8 cellular contexts compared by ENCODE assay signal in genomic region chr1:113389953-113390834, GRCh38. TPM values are rescaled to one million over a fixed set of nuclear protein-coding genes. Genes with fewer than 3 reads are reported as not detected.
A peak's percentile ranks its signal among the peaks of the same experiment; 100 is the strongest.
DNase-seq lines count a peak whose midpoint lies in the region; ATAC-seq, FAIRE-seq and TF ChIP-seq lines count a peak whose summit lies in the region.

Gene MAGI3, plus strand, starts transcription at chr1:113390515. Its CDS starts 519 bp downstream, at chr1:113391034.

- H3K36me3 Mint-ChIP-seq in activated CD4-positive, alpha-beta T cell treated with anti-CD3 and anti-CD28 coated beads, Interleukin-2, amount 10 ng/mL, durations not matched to agents 24 days and 14 days (ENCODE audit: low read depth), result no peaks in the 10 kb centered on the region

- H3K27ac Mint-ChIP-seq in activated CD4-positive, alpha-beta T cell treated with anti-CD3 and anti-CD28 coated beads, Interleukin-2, amount 10 ng/mL, durations not matched to agents 24 days and 14 days, result peak within 1 kb of the TSS; percentile 74

- FAIRE-seq in GM19239 (lab: Jason Lieb, UNC), result peak; percentile 90

- no peak for TF ChIP-seq CTCF in coronary artery (IDR thresholded peaks at IDR 0.05)

- peaks cover 28% of the 10 kb centered on the region for H3K4me1 Mint-ChIP-seq in activated CD4-positive, alpha-beta T cell treated with anti-CD3 and anti-CD28 coated beads, Interleukin-2, amount 10 ng/mL, durations not matched to agents 24 days and 14 days

- peak; percentile 80 to 81 for DNase-seq in AML-193 (lab: John Stamatoyannopoulos, UW)
- DNase-seq in GM19239 (ENCODE audit: insufficient read length, low spot score), result peak; percentile 88
- DNase-seq in NCI-H524 (lab: John Stamatoyannopoulos, UW), result peak; percentile 96 to 97
- peak; percentile 99 for DNase-seq in activated CD4-positive, alpha-beta T cell treated with anti-CD3 and anti-CD28 coated beads, Interleukin-2, amount 10 ng/mL, durations not matched to agents 24 days and 14 days
- DNase-seq in coronary artery (ENCODE audit: low spot score), result peak; percentile 98
- DNase-seq in left colon, result peak; percentile 97
- DNase-seq in stimulated activated CD4-positive, alpha-beta T cell treated with anti-CD3 and anti-CD28 coated beads, Interleukin-1b, Interleukin-23, amount 100 ng/mL, for 4 hours (ENCODE audit: low read depth in 2 of 2), result peak; percentile 87 to 95

- ATAC-seq in HG03442 (IDR thresholded peaks at IDR 0.05; ENCODE audit: unreplicated experiment), result peak; percentile 99
- ATAC-seq in left colon, result peak; percentile 79

- peaks cover 3% of the 10 kb centered on the region for H3K9me3 Mint-ChIP-seq in activated CD4-positive, alpha-beta T cell treated with anti-CD3 and anti-CD28 coated beads, Interleukin-2, amount 10 ng/mL, durations not matched to agents 24 days and 14 days

- peaks cover 46% of the 10 kb centered on the region for H3K27me3 Mint-ChIP-seq in activated CD4-positive, alpha-beta T cell treated with anti-CD3 and anti-CD28 coated beads, Interleukin-2, amount 10 ng/mL, durations not matched to agents 24 days and 14 days

- peak within 1 kb of the TSS; percentile 84 to 96 for H3K27ac ChIP-seq in coronary artery

- peak within 1 kb of the TSS; percentile 90 for H3K4me3 Mint-ChIP-seq in activated CD4-positive, alpha-beta T cell treated with anti-CD3 and anti-CD28 coated beads, Interleukin-2, amount 10 ng/mL, durations not matched to agents 24 days and 14 days

- intact Hi-C loops in activated CD4-positive, alpha-beta T cell treated with anti-CD3 and anti-CD28 coated beads, Interleukin-2, amount 10 ng/mL, durations not matched to agents 24 days and 14 days (cut with micrococcal nuclease), result loop anchor here (2.0 to 10.0 kb wide), 8 partner anchors 25 to 773 kb away; partner anchors contain the start of genes CAPZA1, LRIG2, RHOC and RSBN1
- intact Hi-C loops in left colon (cut with DNase I, micrococcal nuclease), result loop anchor here in 1 of 2 donors (10.0 kb wide), 1 partner anchor 245 kb away; no protein-coding TSS in a partner anchor

- peak within 1 kb of the TSS; percentile 99 for H3K4me3 ChIP-seq in coronary artery

RNA-seq across cellular contexts. Expression of gene MAGI3, which starts in this region (rescaled TPM):
- 3.7 and 3.8 TPM in 2 replicates for total RNA-seq in activated CD4-positive, alpha-beta T cell treated with anti-CD3 and anti-CD28 coated beads, Interleukin-2, amount 10 ng/mL, durations not matched to agents 24 days and 14 days
- 10 to 100 TPM; 58.2 to 78.6 TPM for total RNA-seq in left colon

Comparison
In these comparisons a context has a peak if more than half of its experiments do, and no peak if none do; other contexts are left out.
1. Peak in every context shown above with its lines: DNase-seq, ATAC-seq, H3K4me3 ChIP-seq and H3K27ac ChIP-seq.
2. RNA of gene MAGI3 (total RNA-seq): 58.2 to 78.6 TPM in left colon; 3.7 to 3.8 TPM in activated CD4-positive, alpha-beta T cell treated with anti-CD3 and anti-CD28 coated beads, Interleukin-2, amount 10 ng/mL, durations not matched to agents 24 days and 14 days; every median in the first group is over 10 times any median in the second.